In the genomic region with DNA sequence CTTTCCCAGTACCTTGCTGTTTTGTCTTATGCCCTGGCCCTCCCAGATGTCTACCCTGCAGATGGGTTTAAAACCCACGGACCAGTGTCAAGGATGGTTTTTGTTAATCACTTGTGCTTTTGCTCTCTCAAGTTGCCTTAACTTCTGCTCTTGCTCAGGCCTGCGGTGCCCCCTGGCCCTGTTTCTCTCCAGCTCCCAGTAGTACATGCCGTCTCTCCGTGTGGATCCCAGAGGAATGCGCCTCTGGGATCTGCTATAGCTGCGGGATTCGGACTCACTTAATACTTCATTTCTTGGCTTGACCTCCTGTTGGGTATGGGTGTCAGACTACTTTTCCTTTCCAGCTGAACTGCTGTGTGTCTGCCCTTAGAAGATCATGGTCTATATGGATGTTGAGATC, we compare ENCODE assay signal across 14 cellular contexts. TPM values are rescaled to one million over a fixed set of nuclear protein-coding genes. Genes with fewer than 3 reads are reported as not detected.
DNase-seq lines count a peak whose midpoint lies in the region; ATAC-seq and TF ChIP-seq lines count a peak whose summit lies in the region.
"Had no signal": no experiment of that assay in that cellular context is flagged by ENCODE, and none has a peak within 500 bp of the region (broad histone marks: within the 10 kb centered on the region; RNA-seq: fewer than 3 reads in every experiment).

No MANE protein-coding gene starts in this region.

- no peak overlapping the region for H3K9ac ChIP-seq in rectal smooth muscle tissue (ENCODE audit: low read length)

- ATAC-seq in T-helper 17 cell: no peak
- ATAC-seq: esophagus mucosa had no signal

- H3K27me3 Mint-ChIP-seq in T-helper 17 cell: no peaks in the 10 kb centered on the region
- H3K27me3 Mint-ChIP-seq in glutamatergic neuron (ENCODE audit: unreplicated experiment): peaks cover 31% of the 10 kb centered on the region
- H3K27me3 Mint-ChIP-seq: central memory CD8-positive, alpha-beta T cell had no signal

- peaks cover 56% of the 10 kb centered on the region for H3K4me1 ChIP-seq in rectal smooth muscle tissue (ENCODE audit: control insufficient read depth, insufficient read depth, low read length)

- no peaks in the 10 kb centered on the region for H3K27me3 ChIP-seq in rectal smooth muscle tissue (ENCODE audit: control insufficient read depth, insufficient read depth, low read length)

- peak overlapping the region; percentile 71; the same call in 1 of the 2 replicates for H3K27ac ChIP-seq in C4-2B
- H3K27ac ChIP-seq in rectal smooth muscle tissue (ENCODE audit: low read depth, low read length): peak overlapping the region; percentile 79

- TF ChIP-seq CTCF in C4-2B (conservative IDR thresholded peaks at IDR 0.05) (no peak), fibroblast of villous mesenchyme (IDR thresholded peaks at IDR 0.05; ENCODE audit: insufficient read depth, low read depth, low read length) (no peak), glutamatergic neuron (IDR thresholded peaks at IDR 0.05; ENCODE audit: partially characterized antibody, unreplicated experiment) (no peak)

- H3K4me1 Mint-ChIP-seq in T-helper 17 cell (peaks cover 78% of the 10 kb centered on the region), glutamatergic neuron (ENCODE audit: low read depth, unreplicated experiment) (peaks cover 30% of the 10 kb centered on the region)

- no peak overlapping the region for H3K4me3 ChIP-seq in fibroblast of villous mesenchyme (ENCODE audit: low read depth, low read length)
- H3K4me3 ChIP-seq in rectal smooth muscle tissue (ENCODE audit: low read length): no peak overlapping the region

- H3K4me3 Mint-ChIP-seq in T-helper 17 cell: peak overlapping the region; percentile 34
- H3K4me3 Mint-ChIP-seq in glutamatergic neuron (ENCODE audit: unreplicated experiment): no peak overlapping the region

- DNase-seq in T-helper 17 cell (no peak), fibroblast of villous mesenchyme (ENCODE audit: low read depth) (peak; percentile 40), occipital lobe (lab: John Stamatoyannopoulos, UW) (no peak), NCI-H187 (lab: John Stamatoyannopoulos, UW) (no peak), glutamatergic neuron (no peak)
- no peak for DNase-seq in stimulated activated CD8-positive, alpha-beta memory T cell treated with anti-CD3 and anti-CD28 coated beads, Interleukin-4, amount 100 ng/mL, for 48 hours
- DNase-seq: activated naive CD4-positive, alpha-beta T cell treated with anti-CD3 and anti-CD28 coated beads, Interleukin-2, amount 50 U/mL, for 16 hours; Karpas-422; NCI-H1694 treated with DMSO at 0.1 percent for 48 hours; NCI-H774 had no signal

- H3K9me3 ChIP-seq in T-helper 17 cell (ENCODE audit: control insufficient read depth, low read length, poor library complexity, severe bottlenecking): no peaks in the 10 kb centered on the region

- peaks cover 6% of the 10 kb centered on the region for H3K9me3 Mint-ChIP-seq in glutamatergic neuron (ENCODE audit: unreplicated experiment)

- no peaks in the 10 kb centered on the region for H3K36me3 Mint-ChIP-seq in T-helper 17 cell (ENCODE audit: low read depth)
- H3K36me3 Mint-ChIP-seq in glutamatergic neuron (ENCODE audit: unreplicated experiment): peaks cover 8% of the 10 kb centered on the region

- no peaks in the 10 kb centered on the region for H3K36me3 ChIP-seq in rectal smooth muscle tissue (ENCODE audit: control insufficient read depth, insufficient read depth, low read length)

- peak overlapping the region; percentile 88 for H3K27ac Mint-ChIP-seq in T-helper 17 cell
- H3K27ac Mint-ChIP-seq in glutamatergic neuron (ENCODE audit: unreplicated experiment): no peak overlapping the region

RNA-seq across cellular contexts. Expression of gene PLEKHG3, which starts 14.5 kb away (rescaled TPM):
- 10 to 100 TPM; 61.4 to 65.5 TPM for total RNA-seq in T-helper 17 cell
- 8.7 and 11.2 TPM in 2 replicates for total RNA-seq in fibroblast of villous mesenchyme
- 6.2 TPM for total RNA-seq in occipital lobe
- total RNA-seq in glutamatergic neuron (ENCODE audit: unreplicated experiment): 10.1 TPM
